Comparison of ENCODE assay signal across 21 cellular contexts in genomic region chr6:165976705-165977104, GRCh38.
"Had no signal": no experiment of that assay in that cellular context is flagged by ENCODE, and none has a peak within 500 bp of the region (broad histone marks: within the 10 kb centered on the region; RNA-seq: fewer than 3 reads in every experiment).

No MANE protein-coding gene starts in this region.

- H3K36me3 ChIP-seq: breast epithelium, gastrocnemius medialis, sigmoid colon, uterus had no signal

- H3K4me1 ChIP-seq: breast epithelium, gastrocnemius medialis, uterus had no signal

- H3K27ac ChIP-seq: breast epithelium, gastrocnemius medialis, sigmoid colon, uterus had no signal

- ATAC-seq: activated CD4-positive, alpha-beta T cell treated with anti-CD3 and anti-CD28 coated beads for 36 hours; activated naive CD4-positive, alpha-beta T cell treated with anti-CD3 and anti-CD28 coated beads, Interleukin-2, amount 50 U/mL, for 72 hours; activated T-cell treated with anti-CD3 and anti-CD28 coated beads, Interleukin-2, amount 50 U/mL, for 72 hours; gastrocnemius medialis; natural killer cell; stimulated activated effector memory CD8-positive, alpha-beta T cell treated with anti-CD3 and anti-CD28 coated beads, Interleukin-12 subunit alpha, Interleukin-12 subunit beta, amount 100 ng/mL, for 72 hours; T-cell had no signal

- H3K27me3 ChIP-seq: breast epithelium, gastrocnemius medialis, sigmoid colon, uterus had no signal

- H3K9me3 ChIP-seq: breast epithelium, gastrocnemius medialis, sigmoid colon, uterus had no signal

- DNase-seq: activated CD4-positive, alpha-beta T cell treated with anti-CD3 and anti-CD28 coated beads for 36 hours; activated CD4-positive, CD25-positive, alpha-beta regulatory T cell; activated naive CD4-positive, alpha-beta T cell; activated T-cell treated with anti-CD3 and anti-CD28 coated beads for 4 hours; activated T-cell treated with anti-CD3 and anti-CD28 coated beads, Interleukin-2, amount 50 U/mL, for 72 hours; effector CD8-positive, alpha-beta T cell; gastrocnemius medialis; glutamatergic neuron; islet precursor cell; mesenchymal stem cell; natural killer cell; posterior cingulate gyrus; sigmoid colon; small intestine; stimulated activated CD4-positive, alpha-beta T cell treated with anti-CD3 and anti-CD28 coated beads, Interleukin-4, amount 100 ng/mL, for 24 hours; substantia nigra; T-cell; uterus had no signal

- H3K4me3 ChIP-seq: breast epithelium, gastrocnemius medialis, sigmoid colon, uterus had no signal
